Comparison of ENCODE assay signal across 27 cellular contexts in the genomic region with DNA sequence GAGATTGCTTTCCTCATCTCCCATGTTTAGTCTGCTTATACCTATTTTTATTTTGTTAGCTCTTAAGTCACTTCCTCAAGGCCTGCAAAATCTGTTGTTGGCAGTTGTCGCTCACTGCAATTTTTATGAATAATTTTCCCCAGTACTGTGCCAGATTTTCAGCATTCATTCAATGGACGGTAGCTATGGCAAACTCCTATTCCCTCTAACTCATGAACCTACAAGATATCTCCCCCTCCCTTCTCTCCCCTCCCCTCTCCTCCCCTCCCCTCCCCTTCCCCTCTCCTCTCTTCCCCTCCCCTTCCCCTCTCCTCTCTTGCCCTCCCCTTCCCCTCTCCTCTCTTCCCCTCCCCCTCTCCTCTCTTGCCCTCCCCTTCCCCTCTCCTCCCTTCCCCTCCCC.
"Had no signal": no experiment of that assay in that cellular context is flagged by ENCODE, and none has a peak within 500 bp of the region (broad histone marks: within the 10 kb centered on the region; RNA-seq: fewer than 3 reads in every experiment).

No MANE protein-coding gene starts in this region.

- H3K9me3 Mint-ChIP-seq: dendritic cell treated with granulocyte-macrophage colony-stimulating factor and Interleukin-4, amounts not matched to agents 40 ng/mL and 50 ng/mL, for 4 days; effector memory CD8-positive, alpha-beta T cell; endodermal cell; memory B cell; mesothelial cell of epicardium had no signal

- H3K27ac ChIP-seq: colonic mucosa, epithelial cell of prostate, esophagus squamous epithelium, gastrocnemius medialis, heart left ventricle, hepatocyte, left lung, lower lobe of right lung had no signal

- H3K4me1 Mint-ChIP-seq: memory B cell, naive B cell had no signal

- DNase-seq: colonic mucosa; cortex of kidney; effector CD8-positive, alpha-beta T cell; effector memory CD8-positive, alpha-beta T cell; endodermal cell; erythroblast; esophagus squamous epithelium; foreskin fibroblast; foreskin melanocyte; gastrocnemius medialis; heart left ventricle; hypothalamus; left cardiac atrium; left lung; left ventricle myocardium superior; lower lobe of right lung; mucosa of descending colon; naive B cell had no signal

- H3K4me1 ChIP-seq: colonic mucosa, gastrocnemius medialis, heart left ventricle, left lung, lower lobe of right lung had no signal

- H3K27ac Mint-ChIP-seq: dendritic cell treated with granulocyte-macrophage colony-stimulating factor and Interleukin-4, amounts not matched to agents 40 ng/mL and 50 ng/mL, for 4 days; effector memory CD8-positive, alpha-beta T cell; memory B cell; mesothelial cell of epicardium had no signal

- H3K36me3 Mint-ChIP-seq: memory B cell, mesothelial cell of epicardium, naive B cell had no signal

- H3K4me2 ChIP-seq: hepatocyte had no signal

- H2AFZ ChIP-seq: hepatocyte had no signal

- H3K9me3 ChIP-seq: colonic mucosa, esophagus squamous epithelium, gastrocnemius medialis, heart left ventricle, left lung, lower lobe of right lung, mucosa of descending colon had no signal

- H3K4me3 ChIP-seq: colonic mucosa, esophagus squamous epithelium, gastrocnemius medialis, heart left ventricle, hepatocyte, left lung, lower lobe of right lung, mucosa of descending colon had no signal

- H3K4me3 Mint-ChIP-seq: dendritic cell treated with granulocyte-macrophage colony-stimulating factor and Interleukin-4, amounts not matched to agents 40 ng/mL and 50 ng/mL, for 4 days; effector memory CD8-positive, alpha-beta T cell; endodermal cell; memory B cell; mesothelial cell of epicardium; naive B cell had no signal

- FAIRE-seq: endometrium, islet of Langerhans, keratinocyte had no signal

- ATAC-seq: effector memory CD8-positive, alpha-beta T cell; esophagus mucosa; gastrocnemius medialis; heart left ventricle; left cardiac atrium; left lung; left ventricle myocardium superior; lower lobe of right lung; mucosa of descending colon had no signal

- H3K27me3 Mint-ChIP-seq: dendritic cell treated with granulocyte-macrophage colony-stimulating factor and Interleukin-4, amounts not matched to agents 40 ng/mL and 50 ng/mL, for 4 days; memory B cell had no signal

- H3K27me3 ChIP-seq: colonic mucosa, esophagus squamous epithelium, gastrocnemius medialis, heart left ventricle, hepatocyte, left lung had no signal

- H3K36me3 ChIP-seq: colonic mucosa, esophagus squamous epithelium, gastrocnemius medialis, heart left ventricle, left lung, lower lobe of right lung had no signal
